In the genomic region with DNA sequence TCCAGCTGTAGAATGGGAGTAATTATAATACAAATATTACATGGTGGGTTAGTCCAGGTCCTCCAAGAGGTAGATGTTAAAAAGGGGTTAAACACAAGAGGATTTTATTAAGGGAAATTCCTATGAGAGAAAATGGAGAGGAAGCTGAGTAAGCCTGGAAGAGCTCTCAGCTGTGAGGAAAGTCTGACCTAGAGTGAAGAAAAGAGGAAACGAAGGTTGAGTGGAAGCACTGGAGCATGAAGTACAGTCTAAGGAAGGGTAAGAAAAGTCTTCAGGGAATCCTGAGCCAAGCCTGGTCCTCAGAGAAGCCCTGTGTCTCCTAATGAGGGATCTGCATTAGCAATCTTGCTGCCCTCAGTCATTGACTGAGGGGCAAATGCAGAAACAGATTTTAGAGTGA, we compare ENCODE assay signal across 15 cellular contexts.
DNase-seq lines count a peak whose midpoint lies in the region; ATAC-seq and TF ChIP-seq lines count a peak whose summit lies in the region.
"Had no signal": no experiment of that assay in that cellular context is flagged by ENCODE, and none has a peak within 500 bp of the region (broad histone marks: within the 10 kb centered on the region; RNA-seq: fewer than 3 reads in every experiment).

No MANE protein-coding gene starts in this region.

- no peak overlapping the region for H3K4me3 Mint-ChIP-seq in CD4-positive, alpha-beta memory T cell
- no peak overlapping the region for H3K4me3 Mint-ChIP-seq in T-helper 17 cell
- H3K4me3 Mint-ChIP-seq: activated T-helper 1 cell treated with anti-CD3 and anti-CD28 coated beads, Interleukin-12 subunit alpha, Interleukin-12 subunit beta, Interleukin-2, Interleukin-4 antibody, amounts not matched to agents 30 ng/mL and 10 ng/mL and 1 ng/mL, durations not matched to agents 14 hours and 24 hours and 36 hours; immature natural killer cell; natural killer cell had no signal

- intact Hi-C loops in CD4-positive, alpha-beta memory T cell (cut with micrococcal nuclease), result no loop called here

- no peaks in the 10 kb centered on the region for H3K27me3 ChIP-seq in CD4-positive, alpha-beta memory T cell (ENCODE audit: insufficient read depth, low read length)
- H3K27me3 ChIP-seq: upper lobe of left lung had no signal

- DNase-seq in KBM-7 (peak; percentile 75), kidney glomerular epithelial cell (lab: John Stamatoyannopoulos, UW) (peak; percentile 74), GM13976 (ENCODE audit: low spot score) (no peak), COLO668 (lab: John Stamatoyannopoulos, UW; ENCODE audit: unreplicated experiment) (no peak), T-helper 17 cell (no peak)
- DNase-seq in CD4-positive, alpha-beta memory T cell, result no peak
- DNase-seq: Caco-2, immature natural killer cell, natural killer cell, NCI-H2171 treated with DMSO at 0.1 percent for 48 hours, upper lobe of left lung, WERI-Rb-1 had no signal

- in situ Hi-C loops in KBM-7 (cut with MboI; ENCODE audit: low pct_unique_long_range_greater_than_20kb, low sequenced_read_pairs) (no loop called here), GM13976 (cut with MboI; ENCODE audit: low sequenced_read_pairs, unreplicated experiment) (no loop called here)

- H3K9me3 ChIP-seq in CD4-positive, alpha-beta memory T cell (ENCODE audit: control insufficient read depth in 1 of 2, low read length in 2 of 2), result peaks cover 0 to 1% of the 10 kb centered on the region in 2 donors
- H3K9me3 ChIP-seq in T-helper 17 cell (ENCODE audit: control insufficient read depth, low read length, poor library complexity, severe bottlenecking), result no peaks in the 10 kb centered on the region
- H3K9me3 ChIP-seq: Caco-2, upper lobe of left lung had no signal

- H3K9me3 Mint-ChIP-seq in CD4-positive, alpha-beta memory T cell, result peaks cover 0 to 7% (median 2%) of the 10 kb centered on the region in 8 donors
- H3K9me3 Mint-ChIP-seq: activated T-helper 1 cell treated with anti-CD3 and anti-CD28 coated beads, Interleukin-12 subunit alpha, Interleukin-12 subunit beta, Interleukin-2, Interleukin-4 antibody, amounts not matched to agents 30 ng/mL and 10 ng/mL and 1 ng/mL, durations not matched to agents 14 hours and 24 hours and 36 hours had no signal

- no peaks in the 10 kb centered on the region for H3K36me3 ChIP-seq in CD4-positive, alpha-beta memory T cell (ENCODE audit: insufficient read depth, low read length)
- H3K36me3 ChIP-seq: upper lobe of left lung had no signal

- no peak for TF ChIP-seq CTCF in GM13976 (IDR thresholded peaks at IDR 0.05; ENCODE audit: borderline replicate concordance, control extremely low read depth, extremely low read depth, insufficient read depth, missing control alignments)

- H3K36me3 Mint-ChIP-seq in CD4-positive, alpha-beta memory T cell, result no peaks in the 10 kb centered on the region
- H3K36me3 Mint-ChIP-seq in T-helper 17 cell (ENCODE audit: low read depth), result no peaks in the 10 kb centered on the region
- H3K36me3 Mint-ChIP-seq: immature natural killer cell, natural killer cell had no signal

- CTCF ChIA-PET in CD4-positive, alpha-beta memory T cell (lab: Charles Lee; ENCODE audit: partially characterized antibody), result no interaction called here

- no peak overlapping the region for H3K27ac ChIP-seq in CD4-positive, alpha-beta memory T cell (ENCODE audit: low read depth, low read length)
- H3K27ac ChIP-seq: upper lobe of left lung, WERI-Rb-1 had no signal

- H3K27ac Mint-ChIP-seq in CD4-positive, alpha-beta memory T cell, result no peak overlapping the region
- H3K27ac Mint-ChIP-seq in T-helper 17 cell, result no peak overlapping the region
- H3K27ac Mint-ChIP-seq: activated T-helper 1 cell treated with anti-CD3 and anti-CD28 coated beads, Interleukin-12 subunit alpha, Interleukin-12 subunit beta, Interleukin-2, Interleukin-4 antibody, amounts not matched to agents 30 ng/mL and 10 ng/mL and 1 ng/mL, durations not matched to agents 14 hours and 24 hours and 36 hours; immature natural killer cell; natural killer cell had no signal

- no peak overlapping the region for H3K4me3 ChIP-seq in CD4-positive, alpha-beta memory T cell (ENCODE audit: low read length in 2 of 2)
- H3K4me3 ChIP-seq: upper lobe of left lung had no signal

- no peaks in the 10 kb centered on the region for H3K27me3 Mint-ChIP-seq in CD4-positive, alpha-beta memory T cell
- H3K27me3 Mint-ChIP-seq in T-helper 17 cell, result no peaks in the 10 kb centered on the region

- POLR2A ChIA-PET in CD4-positive, alpha-beta memory T cell (lab: Charles Lee; ENCODE audit: partially characterized antibody), result no interaction called here

- no peaks in the 10 kb centered on the region for H3K4me1 Mint-ChIP-seq in CD4-positive, alpha-beta memory T cell
- H3K4me1 Mint-ChIP-seq in T-helper 17 cell, result no peaks in the 10 kb centered on the region
- H3K4me1 Mint-ChIP-seq: immature natural killer cell, natural killer cell had no signal

- no peaks in the 10 kb centered on the region for H3K4me1 ChIP-seq in CD4-positive, alpha-beta memory T cell (ENCODE audit: insufficient read depth, low read length)
- H3K4me1 ChIP-seq: Caco-2, upper lobe of left lung had no signal

- ATAC-seq in GM18907 (IDR thresholded peaks at IDR 0.05; ENCODE audit: unreplicated experiment), result peak; percentile 82
- ATAC-seq in HG02678 (IDR thresholded peaks at IDR 0.05; ENCODE audit: unreplicated experiment), result peak; percentile 73
- ATAC-seq in T-helper 17 cell, result no peak
- ATAC-seq: natural killer cell had no signal

Comparison
In these comparisons a context has a peak if more than half of its experiments do, and no peak if none do; other contexts are left out.
1. DNase-seq: peak in KBM-7 (single experiment) and kidney glomerular epithelial cell (single experiment); none in GM13976 (single experiment), COLO668 (single experiment), CD4-positive, alpha-beta memory T cell (0 of 5) and T-helper 17 cell (0 of 3).